In genomic region chr3:57998366-57999283, GRCh38 we compare ENCODE assay signal across 7 cellular contexts. TPM values are rescaled to one million over a fixed set of nuclear protein-coding genes. Genes with fewer than 3 reads are reported as not detected.
DNase-seq lines count a peak whose midpoint lies in the region; ATAC-seq lines count a peak whose summit lies in the region.

No MANE protein-coding gene starts in this region.

- H3K36me3 ChIP-seq in neuronal stem cell (replicated peaks in 1 of 2; ENCODE audit: control insufficient read depth in 2 of 2, insufficient read depth in 2 of 2, low read length in 2 of 2), result no peaks in the 10 kb centered on the region

- H3K4me1 Mint-ChIP-seq in central memory CD8-positive, alpha-beta T cell, result peaks cover 16% of the 10 kb centered on the region

- H3K79me1 ChIP-seq in neuronal stem cell (ENCODE audit: low read depth, low read length), result no peaks in the 10 kb centered on the region

- no peak overlapping the region for H2BK5ac ChIP-seq in neuronal stem cell (ENCODE audit: low read length)

- no peaks in the 10 kb centered on the region for H3K27me3 Mint-ChIP-seq in central memory CD8-positive, alpha-beta T cell

- H3K4me3 ChIP-seq in neuronal stem cell (ENCODE audit: low read length in 2 of 2), result no peak overlapping the region

- peak overlapping the region; percentile 61 for H3K27ac Mint-ChIP-seq in central memory CD8-positive, alpha-beta T cell (ENCODE audit: low read depth)

- H3K4ac ChIP-seq in neuronal stem cell (ENCODE audit: low read length), result no peak overlapping the region

- WGBS in neuronal stem cell (ENCODE audit: extremely low coverage in 2 of 2, insufficient read length in 2 of 2, insufficient replicate concordance in 1 of 2), 2 donors, result no CpG with 5 or more reads among the region's 10 CpGs

- no peak overlapping the region for H2BK12ac ChIP-seq in neuronal stem cell (ENCODE audit: low read length)

- H2AFZ ChIP-seq in neuronal stem cell (ENCODE audit: low read length), result peak overlapping the region; percentile 3

- H3K4me3 Mint-ChIP-seq in central memory CD8-positive, alpha-beta T cell, result peak overlapping the region; percentile 51

- no peak overlapping the region for H4K8ac ChIP-seq in neuronal stem cell (ENCODE audit: low read depth, low read length)

- H3K27ac ChIP-seq in neuronal stem cell (replicated peaks; ENCODE audit: low read length), result no peak overlapping the region

- no peak overlapping the region for H3K14ac ChIP-seq in neuronal stem cell (ENCODE audit: low read length)

- H3K9me3 ChIP-seq in neuronal stem cell (replicated peaks in 1 of 2; ENCODE audit: control insufficient read depth in 2 of 2, insufficient read depth in 1 of 2, low read depth in 1 of 2, low read length in 2 of 2), result no peaks in the 10 kb centered on the region

- H2AK5ac ChIP-seq in neuronal stem cell (ENCODE audit: low read depth, low read length), result no peak overlapping the region

- no peaks in the 10 kb centered on the region for H3K27me3 ChIP-seq in neuronal stem cell (ENCODE audit: control insufficient read depth in 3 of 3, insufficient read depth in 3 of 3, low read depth in 1 of 3, low read length in 3 of 3)

- DNase-seq in NCI-H2227 (lab: John Stamatoyannopoulos, UW; ENCODE audit: unreplicated experiment), result peak; percentile 15
- DNase-seq in central memory CD8-positive, alpha-beta T cell (ENCODE audit: low spot score in 2 of 2), result no peak
- no peak for DNase-seq in neuronal stem cell (ENCODE audit: low spot score)
- no peak for DNase-seq in central memory CD4-positive, alpha-beta T cell
- DNase-seq in NAMALWA (ENCODE audit: low spot score), result no peak

- ATAC-seq in GM19463 (IDR thresholded peaks at IDR 0.05; ENCODE audit: unreplicated experiment), result peak; percentile 53
- peak; percentile 32 for ATAC-seq in central memory CD8-positive, alpha-beta T cell (replicated peaks; ENCODE audit: extremely low read depth, poor library complexity, severe bottlenecking)
- no peak for ATAC-seq in GM21381 (IDR thresholded peaks at IDR 0.05; ENCODE audit: unreplicated experiment)

- no peak overlapping the region for H3K23ac ChIP-seq in neuronal stem cell (ENCODE audit: low read depth, low read length, poor library complexity)

- H3K9ac ChIP-seq in neuronal stem cell (ENCODE audit: low read depth, low read length, poor library complexity), result no peak overlapping the region

- H4K91ac ChIP-seq in neuronal stem cell (ENCODE audit: low read depth, low read length, poor library complexity), result no peak overlapping the region

- H3K4me2 ChIP-seq in neuronal stem cell (ENCODE audit: insufficient read depth, low read length, poor library complexity, severe bottlenecking), result no peak overlapping the region

- no peaks in the 10 kb centered on the region for H3K9me3 Mint-ChIP-seq in central memory CD8-positive, alpha-beta T cell

- H3K36me3 Mint-ChIP-seq in central memory CD8-positive, alpha-beta T cell (ENCODE audit: insufficient read depth), result no peaks in the 10 kb centered on the region

- no peak overlapping the region for H2BK15ac ChIP-seq in neuronal stem cell (ENCODE audit: low read length)

- no peaks in the 10 kb centered on the region for H3K4me1 ChIP-seq in neuronal stem cell (ENCODE audit: control insufficient read depth in 2 of 2, insufficient read depth in 1 of 2, low read depth in 1 of 2, low read length in 2 of 2)

- H3K18ac ChIP-seq in neuronal stem cell (ENCODE audit: low read length), result no peak overlapping the region

- no peak overlapping the region for H2BK120ac ChIP-seq in neuronal stem cell (ENCODE audit: low read depth, low read length)

RNA-seq across cellular contexts. Expression of gene FLNB, which starts 9.6 kb away (rescaled TPM):
- 19.0 TPM for polyA plus RNA-seq in neuronal stem cell (2013, experiment 1 of 2)
- polyA plus RNA-seq in neuronal stem cell (2013, experiment 2 of 2), result 20.1 TPM
